In the genomic region with DNA sequence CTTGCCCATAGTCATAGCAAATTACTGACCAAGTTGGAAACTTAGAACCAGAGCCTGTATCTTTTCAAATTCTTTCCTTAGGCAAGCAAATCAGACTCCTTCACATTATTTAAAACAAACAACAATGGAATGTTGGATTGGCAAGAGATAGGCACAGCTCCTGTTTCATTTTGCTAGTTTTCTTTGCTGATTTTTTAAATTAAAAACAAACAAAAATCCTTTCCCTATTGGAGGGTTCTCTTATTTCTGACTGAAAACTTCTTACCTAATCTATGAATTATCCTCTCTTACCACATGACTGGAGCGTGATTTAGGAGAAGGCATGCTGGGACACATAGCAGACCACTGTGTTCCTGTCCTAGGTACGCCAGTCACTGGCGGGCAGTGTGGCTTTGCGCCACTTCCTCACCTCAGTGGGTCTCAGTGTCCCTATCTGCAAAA, we compare ENCODE assay signal across 18 cellular contexts.
DNase-seq lines count a peak whose midpoint lies in the region; ATAC-seq and TF ChIP-seq lines count a peak whose summit lies in the region.
"Had no signal": no experiment of that assay in that cellular context is flagged by ENCODE, and none has a peak within 500 bp of the region (broad histone marks: within the 10 kb centered on the region; RNA-seq: fewer than 3 reads in every experiment).

No MANE protein-coding gene starts in this region.

- TF ChIP-seq CTCF in astrocyte of the cerebellum (IDR thresholded peaks at IDR 0.05; ENCODE audit: low read depth, low read length, missing control alignments): no peak

- ATAC-seq in HG02884 (IDR thresholded peaks at IDR 0.05; ENCODE audit: unreplicated experiment): no peak
- ATAC-seq in HG03159 (IDR thresholded peaks at IDR 0.05; ENCODE audit: unreplicated experiment): no peak
- ATAC-seq: left colon had no signal

- H3K4me3 ChIP-seq in astrocyte of the cerebellum (ENCODE audit: low read depth, low read length): no peak overlapping the region
- H3K4me3 ChIP-seq: neural progenitor cell, skin epidermis had no signal

- in situ Hi-C loops in astrocyte of the cerebellum (cut with HindIII; ENCODE audit: low sequenced_read_pairs): no loop called here

- DNase-seq in AG20443 (ENCODE audit: low spot score) (peak; percentile 23), astrocyte of the cerebellum (ENCODE audit: low read depth) (peak; percentile 11), fibroblast of the conjunctiva (ENCODE audit: low read depth) (peak; percentile 48), renal cortical epithelial cell (ENCODE audit: low read depth) (peak; percentile 10), activated T-cell treated with anti-CD3 and anti-CD28 coated beads for 4 hours (no peak), SIG-M5 treated with dmso at 0.1 percent for 504 hours (lab: John Stamatoyannopoulos, UW; ENCODE audit: unreplicated experiment) (no peak)
- DNase-seq: activated CD4-positive, alpha-beta T cell treated with anti-CD3 and anti-CD28 coated beads for 4 hours; activated naive CD8-positive, alpha-beta T cell treated with anti-CD3 and anti-CD28 coated beads for 36 hours; activated T-cell treated with anti-CD3 and anti-CD28 coated beads, Interleukin-2, amount 50 U/mL, for 1 hour; dermis blood vessel endothelial cell; left colon; NCI-H2081; NCI-H82; RPMI8226 had no signal

Comparison
In these comparisons a context has a peak if more than half of its experiments do, and no peak if none do; other contexts are left out.
1. DNase-seq: peak in AG20443 (single experiment), astrocyte of the cerebellum (single experiment), fibroblast of the conjunctiva (single experiment) and renal cortical epithelial cell (single experiment); none in activated T-cell treated with anti-CD3 and anti-CD28 coated beads for 4 hours (single experiment) and SIG-M5 treated with dmso at 0.1 percent for 504 hours (single experiment).